ENCODE assay signal across 8 cellular contexts in the genomic region with DNA sequence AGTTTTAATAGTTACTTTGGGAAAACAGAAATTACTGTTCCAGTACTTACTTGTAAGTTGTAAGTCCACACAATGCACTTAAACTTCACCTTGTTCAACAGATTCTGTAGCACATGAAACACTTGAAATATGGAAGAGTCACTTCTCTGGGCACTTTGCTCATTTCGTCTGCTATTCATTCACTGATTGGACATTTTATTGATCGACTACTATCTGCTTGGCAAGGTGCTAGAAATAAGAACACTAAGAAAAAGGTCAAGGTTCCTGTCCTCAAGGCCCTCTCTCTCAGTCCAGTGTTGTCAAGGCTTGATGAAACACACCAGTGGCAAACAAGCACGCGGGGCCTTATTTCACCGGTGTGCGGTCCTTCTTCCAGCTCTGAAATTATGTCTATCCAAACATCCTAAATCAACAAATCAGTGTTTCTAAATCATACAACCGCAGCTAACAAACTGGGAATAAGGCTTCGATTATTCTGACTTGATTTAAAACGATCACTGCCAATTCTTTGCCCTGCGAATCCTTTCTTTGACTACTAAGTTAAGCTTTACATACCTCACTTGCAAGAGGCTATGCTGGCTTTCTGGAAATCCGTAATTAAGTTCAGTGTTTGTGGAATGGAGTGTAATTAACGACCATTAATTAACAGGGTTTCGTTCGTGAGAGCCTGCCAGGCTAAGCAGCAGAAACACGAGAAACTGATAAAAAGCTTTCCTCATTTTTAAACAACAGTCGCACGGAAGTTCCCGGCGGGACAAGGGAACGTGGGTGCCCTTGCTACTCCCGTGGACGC. TPM values are rescaled to one million over a fixed set of nuclear protein-coding genes. Genes with fewer than 3 reads are reported as not detected.
DNase-seq lines count a peak whose midpoint lies in the region; ATAC-seq and TF ChIP-seq lines count a peak whose summit lies in the region.

No MANE protein-coding gene starts in this region.

- H3K36me3 ChIP-seq in HUES6 (ENCODE audit: control insufficient read depth, insufficient read depth, low read length) (no peaks in the 10 kb centered on the region), lung (ENCODE audit: control insufficient read depth in 2 of 2, insufficient read depth in 2 of 2, low read length in 2 of 2) (no peaks in the 10 kb centered on the region), vagina (no peaks in the 10 kb centered on the region)

- DNase-seq in Calu3 (no peak), MCF 10A (ENCODE audit: unreplicated experiment) (no peak), lung (ENCODE audit: low spot score) (no peak), vagina (ENCODE audit: extremely low spot score in 2 of 2) (no peak), NCI-H2029 treated with DMSO at 0.1 percent for 48 hours (lab: John Stamatoyannopoulos, UW) (no peak), NCI-H2227 (lab: John Stamatoyannopoulos, UW; ENCODE audit: unreplicated experiment) (no peak)

- peak overlapping the region; percentile 83 for H3K4me3 ChIP-seq in HUES6 (ENCODE audit: low read depth, low read length)
- H3K4me3 ChIP-seq in lung = peak overlapping the region; percentile 91
- H3K4me3 ChIP-seq in vagina = peak overlapping the region; percentile 75 to 84

- H3K9me3 Mint-ChIP-seq in Calu3 (ENCODE audit: low read depth, unreplicated experiment) = no peaks in the 10 kb centered on the region
- H3K9me3 Mint-ChIP-seq in MCF 10A (ENCODE audit: unreplicated experiment) = no peaks in the 10 kb centered on the region

- H3K4me3 Mint-ChIP-seq in Calu3 (ENCODE audit: low read depth, unreplicated experiment) (peak overlapping the region; percentile 78), MCF 10A (ENCODE audit: unreplicated experiment) (peak overlapping the region; percentile 76)

- 14 to 22% methylated on average over 22 of the region's 22 CpGs for WGBS in lung, 2 donors

- H3K4me1 ChIP-seq in HUES6 (ENCODE audit: control insufficient read depth, insufficient read depth, low read length) (peaks cover 12% of the 10 kb centered on the region), lung (ENCODE audit: control insufficient read depth in 2 of 2, insufficient read depth in 2 of 2, low read length in 2 of 2) (peaks cover 2 to 12% of the 10 kb centered on the region in 2 donors), vagina (peaks cover 42% of the 10 kb centered on the region)

- H3K27me3 ChIP-seq in HUES6 (ENCODE audit: control insufficient read depth, insufficient read depth, low read length) (no peaks in the 10 kb centered on the region), lung (ENCODE audit: control insufficient read depth, insufficient read depth) (no peaks in the 10 kb centered on the region), vagina (no peaks in the 10 kb centered on the region)

- CTCF ChIA-PET in Calu3 (lab: Charles Lee) (interaction anchor here (0.6 to 1.7 kb wide), 11 partner anchors 14 to 459 kb away, joined by 3 to 8 read pairs (median 4); no protein-coding TSS in a partner anchor), MCF 10A (lab: Yijun Ruan, JAX) (interaction anchor here (0.6 to 2.4 kb wide), 10 partner anchors 13 to 102 kb away, joined by 3 to 16 read pairs (median 5); no protein-coding TSS in a partner anchor)

- peak overlapping the region; percentile 63 for H3K27ac Mint-ChIP-seq in Calu3 (ENCODE audit: unreplicated experiment)
- peak overlapping the region; percentile 60 for H3K27ac Mint-ChIP-seq in MCF 10A (ENCODE audit: low read depth, unreplicated experiment)

- POLR2A ChIA-PET in MCF 10A (lab: Yijun Ruan, JAX) = interaction anchor here (0.7 to 3.7 kb wide), 24 partner anchors 9 to 241 kb away, joined by 3 to 59 read pairs (median 5); partner anchors contain the start of gene ZC3H15

- peak overlapping the region; percentile 90 for H3K9ac ChIP-seq in HUES6 (ENCODE audit: low read length)

- ATAC-seq in lung (ENCODE audit: insufficient read depth, low FRiP score) = no peak
- no peak for ATAC-seq in HG03571 (IDR thresholded peaks at IDR 0.05; ENCODE audit: unreplicated experiment)

- TF ChIP-seq POLR2A in vagina (IDR thresholded peaks at IDR 0.05) = no peak

- intact Hi-C loops in Calu3 (cut with micrococcal nuclease; ENCODE audit: unreplicated experiment) (no loop called here), MCF 10A (cut with micrococcal nuclease) (no loop called here), vagina (cut with DNase I) (no loop called here)

- H3K36me3 Mint-ChIP-seq in Calu3 (ENCODE audit: insufficient read depth, unreplicated experiment) = peaks cover 35% of the 10 kb centered on the region
- no peaks in the 10 kb centered on the region for H3K36me3 Mint-ChIP-seq in MCF 10A (ENCODE audit: insufficient read depth, unreplicated experiment)

- BruUV-seq in Calu3 (replicated peaks; lab: Mats Ljungman, UMichigan) (TSS peak; percentile 88), MCF 10A (replicated peaks; lab: Mats Ljungman, UMichigan) (TSS peak; percentile 66)

- no peaks in the 10 kb centered on the region for H3K9me3 ChIP-seq in HUES6 (ENCODE audit: control insufficient read depth, insufficient read depth, low read depth, low read length)
- H3K9me3 ChIP-seq in lung (ENCODE audit: control insufficient read depth in 2 of 2, insufficient read depth in 1 of 2, low read length in 1 of 2) = no peaks in the 10 kb centered on the region
- no peaks in the 10 kb centered on the region for H3K9me3 ChIP-seq in vagina

- peak overlapping the region; percentile 64; the same call in 1 of the 2 replicates for H3K27ac ChIP-seq in HUES6 (ENCODE audit: low read depth, low read length)
- H3K27ac ChIP-seq in lung (ENCODE audit: low read depth in 1 of 2, low read length in 1 of 2) = peak overlapping the region; percentile 98 to 99
- peak overlapping the region; percentile 94 for H3K27ac ChIP-seq in vagina

- peaks cover 33% of the 10 kb centered on the region for H3K4me1 Mint-ChIP-seq in Calu3 (ENCODE audit: low read depth, unreplicated experiment)
- H3K4me1 Mint-ChIP-seq in MCF 10A (ENCODE audit: insufficient read depth, unreplicated experiment) = peaks cover 14% of the 10 kb centered on the region

- TF ChIP-seq CTCF in Calu3 (IDR thresholded peaks at IDR 0.05; ENCODE audit: unreplicated experiment) = no peak
- TF ChIP-seq CTCF in MCF 10A (IDR thresholded peaks at IDR 0.05; ENCODE audit: unreplicated experiment) = no peak
- no peak for TF ChIP-seq CTCF in lung (IDR thresholded peaks at IDR 0.05; ENCODE audit: control extremely low read depth, extremely low read depth)
- no peak for TF ChIP-seq CTCF in vagina (IDR thresholded peaks at IDR 0.05)

- no peaks in the 10 kb centered on the region for H3K27me3 Mint-ChIP-seq in Calu3 (ENCODE audit: unreplicated experiment)
- no peaks in the 10 kb centered on the region for H3K27me3 Mint-ChIP-seq in MCF 10A (ENCODE audit: insufficient read depth, unreplicated experiment)

RNA-seq across cellular contexts. Expression of gene ITGAV, which starts 0.7 kb away (rescaled TPM):
- total RNA-seq in Calu3 (2022) = 109 and 146 TPM in 2 replicates
- total RNA-seq in MCF 10A (2022) = 56.1 TPM in 2 replicates
- 10 to 100 TPM; 62.1 to 91.8 TPM for total RNA-seq in lung
- polyA plus RNA-seq in lung = 10 to 100 TPM; 10.1 to 25.5 TPM
- 55.0 TPM for total RNA-seq in vagina
